In the genomic region with DNA sequence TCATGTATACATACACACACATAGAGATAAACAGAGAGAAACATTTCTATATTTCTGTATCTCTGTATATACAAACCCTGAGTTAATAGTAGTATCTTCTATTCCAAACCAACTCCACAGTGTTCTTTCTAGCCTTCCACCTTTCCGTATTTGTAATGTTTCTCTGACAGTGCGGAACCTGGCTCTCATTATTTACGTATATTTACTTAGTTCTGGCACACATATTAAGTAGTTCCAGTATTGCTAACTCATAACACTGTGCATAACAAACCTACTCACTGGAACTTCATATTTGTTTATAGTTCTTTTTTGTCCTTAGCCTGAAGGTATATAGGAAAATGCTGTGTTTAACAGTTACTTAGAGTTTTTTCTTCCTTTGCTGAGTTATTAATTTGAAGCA, we compare ENCODE assay signal across 30 cellular contexts. TPM values are rescaled to one million over a fixed set of nuclear protein-coding genes. Genes with fewer than 3 reads are reported as not detected.
"Had no signal": no experiment of that assay in that cellular context is flagged by ENCODE, and none has a peak within 500 bp of the region (broad histone marks: within the 10 kb centered on the region; RNA-seq: fewer than 3 reads in every experiment).

No MANE protein-coding gene starts in this region.

- H3K27ac ChIP-seq: body of pancreas, epithelial cell of prostate, esophagus squamous epithelium, heart right ventricle had no signal

- H3K27me3 Mint-ChIP-seq: activated CD8-positive, alpha-beta T cell treated with anti-CD3 and anti-CD28 coated beads for 36 hours; activated naive CD8-positive, alpha-beta T cell; activated T-helper 17 cell treated with anti-CD3 and anti-CD28 coated beads, Interleukin-2, amount 50 U/mL, for 72 hours had no signal

- H3K9me3 Mint-ChIP-seq: activated CD8-positive, alpha-beta T cell treated with anti-CD3 and anti-CD28 coated beads for 36 hours; activated T-cell treated with anti-CD3 and anti-CD28 coated beads, Interleukin-2, amount 50 U/mL, for 4 hours; activated T-helper 17 cell treated with anti-CD3 and anti-CD28 coated beads, Interleukin-2, amount 50 U/mL, for 72 hours had no signal

- H3K27ac Mint-ChIP-seq: activated CD8-positive, alpha-beta T cell treated with anti-CD3 and anti-CD28 coated beads for 36 hours; activated naive CD8-positive, alpha-beta T cell; activated T-helper 17 cell treated with anti-CD3 and anti-CD28 coated beads, Interleukin-2, amount 50 U/mL, for 72 hours; WTC11 had no signal

- H3K4me3 Mint-ChIP-seq: activated CD8-positive, alpha-beta T cell treated with anti-CD3 and anti-CD28 coated beads for 36 hours; activated naive CD8-positive, alpha-beta T cell; activated T-cell treated with anti-CD3 and anti-CD28 coated beads, Interleukin-2, amount 50 U/mL, for 4 hours; activated T-helper 17 cell treated with anti-CD3 and anti-CD28 coated beads, Interleukin-2, amount 50 U/mL, for 72 hours; WTC11 had no signal

- H3K4me1 Mint-ChIP-seq: WTC11 had no signal

- H3K27me3 ChIP-seq: body of pancreas, esophagus squamous epithelium, gastroesophageal sphincter, heart right ventricle had no signal

- DNase-seq: activated CD4-positive, alpha-beta T cell treated with anti-CD3 and anti-CD28 coated beads for 1 hour; activated CD4-positive, alpha-beta T cell treated with anti-CD3 and anti-CD28 coated beads for 4 hours; activated CD4-positive, alpha-beta T cell treated with anti-CD3 and anti-CD28 coated beads, Interleukin-2, amount 50 U/mL, for 1 hour; activated CD4-positive, alpha-beta T cell treated with anti-CD3 and anti-CD28 coated beads, Interleukin-2, amount 50 U/mL, for 48 hours; activated CD8-positive, alpha-beta memory T cell treated with anti-CD3 and anti-CD28 coated beads for 24 hours; activated CD8-positive, alpha-beta T cell treated with anti-CD3 and anti-CD28 coated beads for 36 hours; activated effector memory CD4-positive, alpha-beta T cell treated with Interleukin-2 at 50 U/mL for 16 hours; activated gamma-delta T cell treated with Interleukin-2 at 50 U/mL for 16 hours; activated naive CD4-positive, alpha-beta T cell treated with anti-CD3 and anti-CD28 coated beads, Interleukin-2, amount 50 U/mL, for 16 hours; activated naive CD4-positive, alpha-beta T cell treated with Interleukin-2 at 50 U/mL for 16 hours; activated T-cell treated with anti-CD3 and anti-CD28 coated beads, Interleukin-2, amount 50 U/mL, for 4 hours; amniotic stem cell; anterior cingulate cortex; body of pancreas; caudate nucleus; effector CD8-positive, alpha-beta T cell; esophagus squamous epithelium; foreskin melanocyte; heart right ventricle; T-helper 2 cell had no signal

- H3K9me3 ChIP-seq: body of pancreas, esophagus squamous epithelium, gastroesophageal sphincter had no signal

- H3K4me3 ChIP-seq: body of pancreas, esophagus squamous epithelium, gastroesophageal sphincter, heart right ventricle had no signal

RNA-seq across cellular contexts. Expression of a gene that starts 6.5 kb away (rescaled TPM):
- total RNA-seq: activated CD8-positive, alpha-beta T cell treated with anti-CD3 and anti-CD28 coated beads for 36 hours; activated T-cell treated with anti-CD3 and anti-CD28 coated beads, Interleukin-2, amount 50 U/mL, for 4 hours; dermis microvascular lymphatic vessel endothelial cell; endothelial cell of umbilical vein; fibroblast of villous mesenchyme; glomerular endothelial cell; WTC11 had no signal

RNA-seq across cellular contexts. Expression of a gene that starts 26.4 kb away (rescaled TPM):
- total RNA-seq: activated CD8-positive, alpha-beta T cell treated with anti-CD3 and anti-CD28 coated beads for 36 hours; activated T-cell treated with anti-CD3 and anti-CD28 coated beads, Interleukin-2, amount 50 U/mL, for 4 hours; activated T-helper 17 cell treated with anti-CD3 and anti-CD28 coated beads, Interleukin-2, amount 50 U/mL, for 72 hours; dermis microvascular lymphatic vessel endothelial cell; endothelial cell of umbilical vein; fibroblast of villous mesenchyme; glomerular endothelial cell; T-helper 1 cell treated with Interleukin-12 subunit alpha and Interleukin-12 subunit beta and Interleukin-4 antibody, amounts not matched to agents 30 ng/mL and 1 ng/mL, for 36 hours; WTC11 had no signal
